8 cellular contexts compared by ENCODE assay signal in the genomic region with DNA sequence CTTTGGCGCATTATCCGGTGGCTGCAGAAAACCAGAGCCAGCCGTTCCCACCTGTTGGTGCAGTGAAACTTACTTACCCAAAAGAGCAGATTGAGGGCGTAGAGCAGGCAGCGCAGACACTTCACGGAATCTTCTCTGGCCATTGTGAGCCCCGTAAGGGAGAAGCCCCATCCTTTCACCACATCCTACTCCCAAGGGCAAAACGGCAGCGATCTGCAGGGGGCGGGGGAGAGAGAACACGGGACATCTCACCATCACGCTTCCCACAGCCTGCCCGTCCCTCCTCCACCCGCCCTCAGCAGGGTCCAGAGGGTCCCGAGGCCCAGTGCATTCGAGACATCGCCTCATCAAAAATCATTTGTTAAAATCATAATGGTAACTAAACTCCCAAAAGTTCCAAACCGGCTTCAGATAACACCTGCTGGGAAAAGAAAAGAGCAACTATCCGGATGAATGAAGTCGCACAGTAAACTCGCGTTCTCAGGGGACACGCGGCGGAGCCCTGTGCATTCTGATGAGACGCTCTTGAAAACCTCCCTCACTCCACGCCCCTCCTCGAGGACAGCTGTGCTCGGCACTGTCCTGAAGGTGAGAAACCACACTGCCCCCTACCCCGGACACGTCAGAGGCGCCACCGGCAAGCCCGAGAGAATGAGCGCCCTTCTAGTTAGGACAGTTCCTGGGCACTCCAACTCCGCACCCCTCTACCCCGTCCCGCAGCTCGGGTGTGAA. TPM values are rescaled to one million over a fixed set of nuclear protein-coding genes. Genes with fewer than 3 reads are reported as not detected.
A peak's percentile ranks its signal among the peaks of the same experiment; 100 is the strongest.
DNase-seq lines count a peak whose midpoint lies in the region; ATAC-seq, FAIRE-seq and TF ChIP-seq lines count a peak whose summit lies in the region.
"Had no signal": no experiment of that assay in that cellular context is flagged by ENCODE, and none has a peak within 500 bp of the region (broad histone marks: within the 10 kb centered on the region; RNA-seq: fewer than 3 reads in every experiment).

No MANE protein-coding gene starts in this region.

- peak overlapping the region; percentile 70 for H3K4me3 ChIP-seq in HUES6 (ENCODE audit: low read depth, low read length)
- H3K4me3 ChIP-seq in effector memory CD4-positive, alpha-beta T cell (ENCODE audit: insufficient read depth, low read depth, low read length, poor library complexity, severe bottlenecking), result peak overlapping the region; percentile 49
- H3K4me3 ChIP-seq in thymus (ENCODE audit: low read length), result peak overlapping the region; percentile 50

- no peaks in the 10 kb centered on the region for H3K27me3 ChIP-seq in HUES6 (ENCODE audit: control insufficient read depth, insufficient read depth, low read length)
- H3K27me3 ChIP-seq in effector memory CD4-positive, alpha-beta T cell (replicated peaks; ENCODE audit: control insufficient read depth, insufficient read depth, low read length, poor library complexity, severe bottlenecking), result peaks cover 21% of the 10 kb centered on the region
- H3K27me3 ChIP-seq in thymus (ENCODE audit: control insufficient read depth, insufficient read depth), result peaks cover 24% of the 10 kb centered on the region

- DNase-seq in GM12892 (ENCODE audit: insufficient read length) (peak; percentile 26), SW 1271 (lab: John Stamatoyannopoulos, UW) (peak; percentile 17 to 59), lung microvascular endothelial cell (ENCODE audit: low read depth in 2 of 2) (peak; percentile 34 to 48)
- DNase-seq in effector memory CD4-positive, alpha-beta T cell, result no peak

- H3K4me1 ChIP-seq in HUES6 (ENCODE audit: control insufficient read depth, insufficient read depth, low read length) (peaks cover 6% of the 10 kb centered on the region; the same call in 1 of the 2 replicates), thymus (ENCODE audit: control insufficient read depth, insufficient read depth, low read length) (no peaks in the 10 kb centered on the region)
- H3K4me1 ChIP-seq in effector memory CD4-positive, alpha-beta T cell (ENCODE audit: control insufficient read depth, insufficient read depth, low read length, poor library complexity, severe bottlenecking), result peaks cover 2% of the 10 kb centered on the region

- no peak overlapping the region for H3K27ac ChIP-seq in HUES6 (ENCODE audit: low read depth, low read length)
- H3K27ac ChIP-seq in effector memory CD4-positive, alpha-beta T cell (ENCODE audit: insufficient read depth, low read length, poor library complexity, severe bottlenecking), result no peak overlapping the region
- no peak overlapping the region for H3K27ac ChIP-seq in thymus (ENCODE audit: low read depth)

- 5% methylated on average over 39 of the region's 39 CpGs for WGBS in thymus

- H3K36me3 ChIP-seq in HUES6 (ENCODE audit: control insufficient read depth, insufficient read depth, low read length) (no peaks in the 10 kb centered on the region; the same call in 1 of the 2 replicates), thymus (ENCODE audit: control insufficient read depth, insufficient read depth) (no peaks in the 10 kb centered on the region)
- no peaks in the 10 kb centered on the region for H3K36me3 ChIP-seq in effector memory CD4-positive, alpha-beta T cell (ENCODE audit: control insufficient read depth, insufficient read depth, low read length)

- ATAC-seq in GM21717 (IDR thresholded peaks at IDR 0.05; ENCODE audit: unreplicated experiment), result peak; percentile 54

- H3K9me3 ChIP-seq in HUES6 (ENCODE audit: control insufficient read depth, insufficient read depth, low read depth, low read length) (no peaks in the 10 kb centered on the region), thymus (ENCODE audit: control insufficient read depth) (no peaks in the 10 kb centered on the region)
- no peaks in the 10 kb centered on the region for H3K9me3 ChIP-seq in effector memory CD4-positive, alpha-beta T cell (ENCODE audit: control insufficient read depth, low read length)

- FAIRE-seq in GM12892 (lab: Jason Lieb, UNC), result peak; percentile 63
- FAIRE-seq: endometrium had no signal

- H3K9ac ChIP-seq in HUES6 (ENCODE audit: low read length), result peak overlapping the region; percentile 14

- TF ChIP-seq POLR2A in GM12892 (IDR thresholded peaks at IDR 0.05; ENCODE audit: low read depth, low read length), result no peak

RNA-seq across cellular contexts. Expression of a gene that starts 1.2 kb away (rescaled TPM):
- polyA plus RNA-seq in GM12892 (2012; ENCODE audit: missing spikeins), result 8.9 TPM
- 46.9 and 148 TPM in 2 replicates for total RNA-seq in lung microvascular endothelial cell
- polyA plus RNA-seq in thymus, result 7.8 TPM

Comparison
In these comparisons a context has a peak if more than half of its experiments do, and no peak if none do; other contexts are left out.
1. DNase-seq: peak in GM12892 (single experiment), SW 1271 (2 of 2) and lung microvascular endothelial cell (2 of 2); none in effector memory CD4-positive, alpha-beta T cell (0 of 3).
2. Peak in every context shown above with its lines, with median percentiles within 50 percentile points of each other: H3K4me3 ChIP-seq.